1 cellular context compared by ENCODE assay signal in genomic region chr19:13979686-13980085, GRCh38.
TF ChIP-seq lines count a peak whose summit lies in the region.

No MANE protein-coding gene starts in this region.

TF ChIP-seq in H1, 55 proteins besides CTCF, POLR2A, EP300 and RAD21:
- TF ChIP-seq EGR1 (IDR thresholded peaks at IDR 0.05; ENCODE audit: borderline replicate concordance, low read depth, low read length), result no peak
- TF ChIP-seq TAF7 (optimal IDR thresholded peaks at IDR 0.05; ENCODE audit: borderline replicate concordance, low read depth, low read length), result no peak
- no peak for TF ChIP-seq MAFK (IDR thresholded peaks at IDR 0.05; ENCODE audit: low read depth, low read length)
- TF ChIP-seq YY1 (IDR thresholded peaks at IDR 0.05; ENCODE audit: low read depth, low read length), result no peak
